In the genomic region with DNA sequence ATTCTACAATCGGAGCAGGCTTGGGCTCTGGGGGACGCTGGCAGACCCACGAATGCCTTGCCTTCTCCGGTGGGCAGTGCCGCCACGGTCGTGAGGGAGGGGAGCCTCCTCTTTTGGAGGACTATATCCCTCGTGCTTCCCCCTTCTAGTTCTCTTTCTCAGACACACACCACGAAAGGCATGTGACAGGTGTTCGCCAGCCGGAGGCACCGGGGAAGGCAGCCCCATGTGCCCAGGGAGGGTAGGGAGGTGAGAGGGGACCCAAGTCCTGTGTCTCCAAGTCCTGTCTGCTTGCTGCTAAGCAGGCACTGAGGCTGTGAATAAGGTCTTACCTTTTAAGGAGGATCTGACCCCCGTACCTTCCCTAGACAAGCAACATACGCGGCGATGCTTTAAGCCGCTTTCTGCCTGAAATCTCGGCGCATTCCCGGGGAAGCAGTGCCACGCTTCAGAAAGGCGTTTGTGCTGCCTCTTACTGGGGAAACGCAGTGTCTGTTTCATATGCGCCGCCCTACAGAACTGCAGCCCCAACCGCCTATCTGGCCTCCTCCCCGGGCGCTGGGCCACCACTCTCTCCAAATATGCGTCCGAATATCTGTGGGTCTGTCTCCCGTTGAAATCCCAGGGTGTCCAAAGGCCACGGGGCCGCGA, we compare ENCODE assay signal across 1 cellular context.
TF ChIP-seq lines count a peak whose summit lies in the region.

No MANE protein-coding gene starts in this region.

TF ChIP-seq in GM23338, 12 proteins besides CTCF, POLR2A, EP300 and RAD21 (continued from another document):
- TF ChIP-seq, protein P1, sequence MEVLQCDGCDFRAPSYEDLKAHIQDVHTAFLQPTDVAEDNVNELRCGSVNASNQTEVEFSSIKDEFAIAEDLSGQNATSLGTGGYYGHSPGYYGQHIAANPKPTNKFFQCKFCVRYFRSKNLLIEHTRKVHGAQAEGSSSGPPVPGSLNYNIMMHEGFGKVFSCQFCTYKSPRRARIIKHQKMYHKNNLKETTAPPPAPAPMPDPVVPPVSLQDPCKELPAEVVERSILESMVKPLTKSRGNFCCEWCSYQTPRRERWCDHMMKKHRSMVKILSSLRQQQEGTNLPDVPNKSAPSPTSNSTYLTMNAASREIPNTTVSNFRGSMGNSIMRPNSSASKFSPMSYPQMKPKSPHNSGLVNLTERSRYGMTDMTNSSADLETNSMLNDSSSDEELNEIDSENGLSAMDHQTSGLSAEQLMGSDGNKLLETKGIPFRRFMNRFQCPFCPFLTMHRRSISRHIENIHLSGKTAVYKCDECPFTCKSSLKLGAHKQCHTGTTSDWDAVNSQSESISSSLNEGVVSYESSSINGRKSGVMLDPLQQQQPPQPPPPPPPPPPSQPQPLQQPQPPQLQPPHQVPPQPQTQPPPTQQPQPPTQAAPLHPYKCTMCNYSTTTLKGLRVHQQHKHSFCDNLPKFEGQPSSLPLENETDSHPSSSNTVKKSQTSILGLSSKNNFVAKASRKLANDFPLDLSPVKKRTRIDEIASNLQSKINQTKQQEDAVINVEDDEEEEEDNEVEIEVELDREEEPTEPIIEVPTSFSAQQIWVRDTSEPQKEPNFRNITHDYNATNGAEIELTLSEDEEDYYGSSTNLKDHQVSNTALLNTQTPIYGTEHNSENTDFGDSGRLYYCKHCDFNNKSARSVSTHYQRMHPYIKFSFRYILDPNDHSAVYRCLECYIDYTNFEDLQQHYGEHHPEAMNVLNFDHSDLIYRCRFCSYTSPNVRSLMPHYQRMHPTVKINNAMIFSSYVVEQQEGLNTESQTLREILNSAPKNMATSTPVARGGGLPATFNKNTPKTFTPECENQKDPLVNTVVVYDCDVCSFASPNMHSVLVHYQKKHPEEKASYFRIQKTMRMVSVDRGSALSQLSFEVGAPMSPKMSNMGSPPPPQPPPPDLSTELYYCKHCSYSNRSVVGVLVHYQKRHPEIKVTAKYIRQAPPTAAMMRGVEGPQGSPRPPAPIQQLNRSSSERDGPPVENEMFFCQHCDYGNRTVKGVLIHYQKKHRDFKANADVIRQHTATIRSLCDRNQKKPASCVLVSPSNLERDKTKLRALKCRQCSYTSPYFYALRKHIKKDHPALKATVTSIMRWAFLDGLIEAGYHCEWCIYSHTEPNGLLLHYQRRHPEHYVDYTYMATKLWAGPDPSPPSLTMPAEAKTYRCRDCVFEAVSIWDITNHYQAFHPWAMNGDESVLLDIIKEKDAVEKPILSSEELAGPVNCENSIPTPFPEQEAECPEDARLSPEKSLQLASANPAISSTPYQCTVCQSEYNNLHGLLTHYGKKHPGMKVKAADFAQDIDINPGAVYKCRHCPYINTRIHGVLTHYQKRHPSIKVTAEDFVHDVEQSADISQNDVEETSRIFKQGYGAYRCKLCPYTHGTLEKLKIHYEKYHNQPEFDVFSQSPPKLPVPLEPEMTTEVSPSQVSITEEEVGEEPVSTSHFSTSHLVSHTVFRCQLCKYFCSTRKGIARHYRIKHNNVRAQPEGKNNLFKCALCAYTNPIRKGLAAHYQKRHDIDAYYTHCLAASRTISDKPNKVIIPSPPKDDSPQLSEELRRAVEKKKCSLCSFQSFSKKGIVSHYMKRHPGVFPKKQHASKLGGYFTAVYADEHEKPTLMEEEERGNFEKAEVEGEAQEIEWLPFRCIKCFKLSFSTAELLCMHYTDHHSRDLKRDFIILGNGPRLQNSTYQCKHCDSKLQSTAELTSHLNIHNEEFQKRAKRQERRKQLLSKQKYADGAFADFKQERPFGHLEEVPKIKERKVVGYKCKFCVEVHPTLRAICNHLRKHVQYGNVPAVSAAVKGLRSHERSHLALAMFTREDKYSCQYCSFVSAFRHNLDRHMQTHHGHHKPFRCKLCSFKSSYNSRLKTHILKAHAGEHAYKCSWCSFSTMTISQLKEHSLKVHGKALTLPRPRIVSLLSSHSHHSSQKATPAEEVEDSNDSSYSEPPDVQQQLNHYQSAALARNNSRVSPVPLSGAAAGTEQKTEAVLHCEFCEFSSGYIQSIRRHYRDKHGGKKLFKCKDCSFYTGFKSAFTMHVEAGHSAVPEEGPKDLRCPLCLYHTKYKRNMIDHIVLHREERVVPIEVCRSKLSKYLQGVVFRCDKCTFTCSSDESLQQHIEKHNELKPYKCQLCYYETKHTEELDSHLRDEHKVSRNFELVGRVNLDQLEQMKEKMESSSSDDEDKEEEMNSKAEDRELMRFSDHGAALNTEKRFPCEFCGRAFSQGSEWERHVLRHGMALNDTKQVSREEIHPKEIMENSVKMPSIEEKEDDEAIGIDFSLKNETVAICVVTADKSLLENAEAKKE (CRISPR knock-in tag; IDR thresholded peaks at IDR 0.05), result no peak
- TF ChIP-seq CREB1 (CRISPR knock-in tag; IDR thresholded peaks at IDR 0.05; ENCODE audit: low read depth) (0 out of 2 replicates have a peak, but pooled peaks have one; percentile 8), ZNF114 (CRISPR knock-in tag; IDR thresholded peaks at IDR 0.05) (no peak), EZH2 (IDR thresholded peaks at IDR 0.05; ENCODE audit: low read depth, unreplicated experiment) (peak; percentile 98), NANOG (IDR thresholded peaks at IDR 0.05; ENCODE audit: borderline replicate concordance) (no peak), POLR2AphosphoS5 (IDR thresholded peaks at IDR 0.05; ENCODE audit: low read depth) (no peak), STAT1 (IDR thresholded peaks at IDR 0.05; ENCODE audit: unreplicated experiment) (no peak)
- TF ChIP-seq, protein P2, sequence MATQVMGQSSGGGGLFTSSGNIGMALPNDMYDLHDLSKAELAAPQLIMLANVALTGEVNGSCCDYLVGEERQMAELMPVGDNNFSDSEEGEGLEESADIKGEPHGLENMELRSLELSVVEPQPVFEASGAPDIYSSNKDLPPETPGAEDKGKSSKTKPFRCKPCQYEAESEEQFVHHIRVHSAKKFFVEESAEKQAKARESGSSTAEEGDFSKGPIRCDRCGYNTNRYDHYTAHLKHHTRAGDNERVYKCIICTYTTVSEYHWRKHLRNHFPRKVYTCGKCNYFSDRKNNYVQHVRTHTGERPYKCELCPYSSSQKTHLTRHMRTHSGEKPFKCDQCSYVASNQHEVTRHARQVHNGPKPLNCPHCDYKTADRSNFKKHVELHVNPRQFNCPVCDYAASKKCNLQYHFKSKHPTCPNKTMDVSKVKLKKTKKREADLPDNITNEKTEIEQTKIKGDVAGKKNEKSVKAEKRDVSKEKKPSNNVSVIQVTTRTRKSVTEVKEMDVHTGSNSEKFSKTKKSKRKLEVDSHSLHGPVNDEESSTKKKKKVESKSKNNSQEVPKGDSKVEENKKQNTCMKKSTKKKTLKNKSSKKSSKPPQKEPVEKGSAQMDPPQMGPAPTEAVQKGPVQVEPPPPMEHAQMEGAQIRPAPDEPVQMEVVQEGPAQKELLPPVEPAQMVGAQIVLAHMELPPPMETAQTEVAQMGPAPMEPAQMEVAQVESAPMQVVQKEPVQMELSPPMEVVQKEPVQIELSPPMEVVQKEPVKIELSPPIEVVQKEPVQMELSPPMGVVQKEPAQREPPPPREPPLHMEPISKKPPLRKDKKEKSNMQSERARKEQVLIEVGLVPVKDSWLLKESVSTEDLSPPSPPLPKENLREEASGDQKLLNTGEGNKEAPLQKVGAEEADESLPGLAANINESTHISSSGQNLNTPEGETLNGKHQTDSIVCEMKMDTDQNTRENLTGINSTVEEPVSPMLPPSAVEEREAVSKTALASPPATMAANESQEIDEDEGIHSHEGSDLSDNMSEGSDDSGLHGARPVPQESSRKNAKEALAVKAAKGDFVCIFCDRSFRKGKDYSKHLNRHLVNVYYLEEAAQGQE (IDR thresholded peaks at IDR 0.05; ENCODE audit: unreplicated experiment), result no peak
TF ChIP-seq in GM23338: peak in this region for 3.
